ENCODE assay signal across 1 cellular context in the genomic region with DNA sequence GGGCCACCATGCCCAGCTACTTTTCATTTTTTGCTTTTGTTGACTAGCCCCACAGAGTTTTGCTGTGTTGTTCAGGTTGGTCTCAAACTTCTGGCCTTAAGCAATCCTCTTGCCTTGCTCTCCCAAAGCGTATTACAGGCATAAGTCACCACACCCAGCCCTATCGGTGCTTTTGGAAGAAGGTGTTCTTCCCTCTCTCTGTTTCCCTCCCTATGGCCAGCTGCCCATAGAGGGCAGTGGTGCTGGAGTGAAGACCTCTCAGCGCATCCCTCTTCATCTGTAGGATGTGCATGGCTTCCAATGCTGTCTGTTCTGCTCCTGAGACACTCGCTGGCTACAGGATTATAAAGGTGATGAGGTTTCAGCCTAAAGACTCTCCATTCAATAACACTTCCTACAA.
A peak's percentile ranks its signal among the peaks of the same experiment; 100 is the strongest.
TF ChIP-seq lines count a peak whose summit lies in the region.

No MANE protein-coding gene starts in this region.

TF ChIP-seq in K562, 482 proteins besides CTCF, POLR2A, EP300 and RAD21:
- TF ChIP-seq RCOR1 (IDR thresholded peaks at IDR 0.05; ENCODE audit: borderline replicate concordance in 1 of 2, low read depth in 2 of 2, low read length in 2 of 2) (peak in 1 of 2 experiments; percentile 90; a peak in 3 of 4 replicates), BHLHE40 (IDR thresholded peaks at IDR 0.05; ENCODE audit: low read length) (peak; percentile 31; the same call in 1 of the 2 replicates), MTA3 (IDR thresholded peaks at IDR 0.05; ENCODE audit: borderline replicate concordance) (0 out of 2 replicates have a peak, but pooled peaks have one; percentile 21), ZNF384 (IDR thresholded peaks at IDR 0.05; ENCODE audit: low read depth, low read length) (no peak), MAZ (CRISPR knock-in tag; conservative IDR thresholded peaks at IDR 0.05 in 1 of 2, IDR thresholded peaks at IDR 0.05 in 1 of 2) (peak in 1 of 2 experiments; percentile 39; a peak in 1 of 4 replicates), EP400 (IDR thresholded peaks at IDR 0.05) (no peak), SOX6 (IDR thresholded peaks at IDR 0.05) (peak; percentile 29; the same call in 1 of the 2 replicates), JUND (IDR thresholded peaks at IDR 0.05; ENCODE audit: borderline replicate concordance, low read depth, low read length) (peak; percentile 50; the same call in 1 of the 2 replicates), JUND (tag; IDR thresholded peaks at IDR 0.05; ENCODE audit: borderline replicate concordance, low read depth, low read length) (no peak; the same call in 2 of the 3 replicates), SMC3 (conservative IDR thresholded peaks at IDR 0.05; ENCODE audit: insufficient read depth, low read depth, low read length) (peak; percentile 63), HDAC2 (IDR thresholded peaks at IDR 0.05) (0 out of 2 replicates have a peak, but pooled peaks have one; percentile 48), HIVEP1 (CRISPR knock-in tag; IDR thresholded peaks at IDR 0.05) (no peak), NRF1 (conservative IDR thresholded peaks at IDR 0.05 in 1 of 2, IDR thresholded peaks at IDR 0.05 in 1 of 2) (peak in 1 of 2 experiments; percentile 17; a peak in 1 of 4 replicates), MECOM (CRISPR knock-in tag; IDR thresholded peaks at IDR 0.05) (0 out of 2 replicates have a peak, but pooled peaks have one; percentile 12), SAFB2 (IDR thresholded peaks at IDR 0.05; ENCODE audit: borderline replicate concordance, low read depth, low read length, severe bottlenecking) (no peak), HDAC1 (IDR thresholded peaks at IDR 0.05) (peak in 1 of 2 experiments; percentile 49; a peak in 2 of 4 replicates), TBP (optimal IDR thresholded peaks at IDR 0.05; ENCODE audit: low read depth, low read length) (peak; percentile 73), CTBP1 (IDR thresholded peaks at IDR 0.05; ENCODE audit: borderline replicate concordance) (peak; percentile 83), TBL1XR1 (IDR thresholded peaks at IDR 0.05; ENCODE audit: low read length in 2 of 2) (0 out of 4 replicates have a peak, but pooled peaks of 1 of the 2 experiments have one; percentile 12), CREM (IDR thresholded peaks at IDR 0.05; ENCODE audit: low read depth) (0 out of 2 replicates have a peak, but pooled peaks have one; percentile 25), ARNT (IDR thresholded peaks at IDR 0.05) (0 out of 4 replicates have a peak, but pooled peaks of 1 of the 2 experiments have one; percentile 27), PHF20 (IDR thresholded peaks at IDR 0.05; ENCODE audit: partially characterized antibody) (peak; percentile 37), MYC (IDR thresholded peaks at IDR 0.05; ENCODE audit: low read depth, low read length) (0 out of 2 replicates have a peak, but pooled peaks have one; percentile 38), MYC (CRISPR knock-in tag; IDR thresholded peaks at IDR 0.05; ENCODE audit: borderline replicate concordance, low read depth) (no peak), ESRRA (IDR thresholded peaks at IDR 0.05; ENCODE audit: borderline replicate concordance, low read depth) (no peak), YY1 (IDR thresholded peaks at IDR 0.05; ENCODE audit: borderline replicate concordance in 1 of 3, control insufficient read depth in 1 of 3, extremely low read depth in 1 of 3, insufficient read depth in 3 of 3, insufficient read length in 1 of 3, insufficient replicate concordance in 2 of 3, low read depth in 1 of 3, low read length in 2 of 3) (peak in 1 of 3 experiments; percentile 19), ZNF324 (CRISPR knock-in tag; IDR thresholded peaks at IDR 0.05) (no peak), CEBPB (tag; IDR thresholded peaks at IDR 0.05) (peak; percentile 41; the same call in 1 of the 2 replicates)
- TF ChIP-seq, protein P1, sequence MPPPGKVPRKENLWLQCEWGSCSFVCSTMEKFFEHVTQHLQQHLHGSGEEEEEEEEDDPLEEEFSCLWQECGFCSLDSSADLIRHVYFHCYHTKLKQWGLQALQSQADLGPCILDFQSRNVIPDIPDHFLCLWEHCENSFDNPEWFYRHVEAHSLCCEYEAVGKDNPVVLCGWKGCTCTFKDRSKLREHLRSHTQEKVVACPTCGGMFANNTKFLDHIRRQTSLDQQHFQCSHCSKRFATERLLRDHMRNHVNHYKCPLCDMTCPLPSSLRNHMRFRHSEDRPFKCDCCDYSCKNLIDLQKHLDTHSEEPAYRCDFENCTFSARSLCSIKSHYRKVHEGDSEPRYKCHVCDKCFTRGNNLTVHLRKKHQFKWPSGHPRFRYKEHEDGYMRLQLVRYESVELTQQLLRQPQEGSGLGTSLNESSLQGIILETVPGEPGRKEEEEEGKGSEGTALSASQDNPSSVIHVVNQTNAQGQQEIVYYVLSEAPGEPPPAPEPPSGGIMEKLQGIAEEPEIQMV (tag; conservative IDR thresholded peaks at IDR 0.05; ENCODE audit: low read depth), result 0 out of 2 replicates have a peak, but pooled peaks have one; percentile 38
- TF ChIP-seq, protein P2, sequence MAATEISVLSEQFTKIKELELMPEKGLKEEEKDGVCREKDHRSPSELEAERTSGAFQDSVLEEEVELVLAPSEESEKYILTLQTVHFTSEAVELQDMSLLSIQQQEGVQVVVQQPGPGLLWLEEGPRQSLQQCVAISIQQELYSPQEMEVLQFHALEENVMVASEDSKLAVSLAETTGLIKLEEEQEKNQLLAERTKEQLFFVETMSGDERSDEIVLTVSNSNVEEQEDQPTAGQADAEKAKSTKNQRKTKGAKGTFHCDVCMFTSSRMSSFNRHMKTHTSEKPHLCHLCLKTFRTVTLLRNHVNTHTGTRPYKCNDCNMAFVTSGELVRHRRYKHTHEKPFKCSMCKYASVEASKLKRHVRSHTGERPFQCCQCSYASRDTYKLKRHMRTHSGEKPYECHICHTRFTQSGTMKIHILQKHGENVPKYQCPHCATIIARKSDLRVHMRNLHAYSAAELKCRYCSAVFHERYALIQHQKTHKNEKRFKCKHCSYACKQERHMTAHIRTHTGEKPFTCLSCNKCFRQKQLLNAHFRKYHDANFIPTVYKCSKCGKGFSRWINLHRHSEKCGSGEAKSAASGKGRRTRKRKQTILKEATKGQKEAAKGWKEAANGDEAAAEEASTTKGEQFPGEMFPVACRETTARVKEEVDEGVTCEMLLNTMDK (IDR thresholded peaks at IDR 0.05; ENCODE audit: borderline replicate concordance, insufficient read depth, low read depth, low read length, poor library complexity, severe bottlenecking), result peak; percentile 34
- TF ChIP-seq, protein P3, sequence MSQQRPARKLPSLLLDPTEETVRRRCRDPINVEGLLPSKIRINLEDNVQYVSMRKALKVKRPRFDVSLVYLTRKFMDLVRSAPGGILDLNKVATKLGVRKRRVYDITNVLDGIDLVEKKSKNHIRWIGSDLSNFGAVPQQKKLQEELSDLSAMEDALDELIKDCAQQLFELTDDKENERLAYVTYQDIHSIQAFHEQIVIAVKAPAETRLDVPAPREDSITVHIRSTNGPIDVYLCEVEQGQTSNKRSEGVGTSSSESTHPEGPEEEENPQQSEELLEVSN (IDR thresholded peaks at IDR 0.05; ENCODE audit: borderline replicate concordance in 1 of 2, extremely low read depth in 1 of 2, insufficient read depth in 1 of 2, insufficient read length in 1 of 2, low read depth in 1 of 2, low read length in 1 of 2, poor library complexity in 1 of 2, severe bottlenecking in 1 of 2), result peak in 1 of 2 experiments; percentile 16
